1 cellular context compared by ENCODE assay signal in genomic region chr4:183396187-183396738, GRCh38.
TF ChIP-seq lines count a peak whose summit lies in the region.

No MANE protein-coding gene starts in this region.

TF ChIP-seq in K562, 482 proteins besides CTCF, POLR2A, EP300 and RAD21 (continued from another document):
- TF ChIP-seq ATF6 (CRISPR knock-in tag; IDR thresholded peaks at IDR 0.05) = no peak
- no peak for TF ChIP-seq RFX1 (IDR thresholded peaks at IDR 0.05)
- TF ChIP-seq POLR3A (IDR thresholded peaks at IDR 0.05; ENCODE audit: borderline replicate concordance, extremely low read depth, insufficient read depth, insufficient read length) = no peak
- TF ChIP-seq HEY1 (CRISPR knock-in tag; IDR thresholded peaks at IDR 0.05; ENCODE audit: borderline replicate concordance) = no peak
- TF ChIP-seq YY1 (IDR thresholded peaks at IDR 0.05; ENCODE audit: borderline replicate concordance in 1 of 3, control insufficient read depth in 1 of 3, extremely low read depth in 1 of 3, insufficient read depth in 3 of 3, insufficient read length in 1 of 3, insufficient replicate concordance in 2 of 3, low read depth in 1 of 3, low read length in 2 of 3) = no peak
- no peak for TF ChIP-seq ZNF583 (CRISPR knock-in tag; IDR thresholded peaks at IDR 0.05)
- no peak for TF ChIP-seq IRF1 (CRISPR knock-in tag; IDR thresholded peaks at IDR 0.05; ENCODE audit: borderline replicate concordance)
- TF ChIP-seq HDAC3 (IDR thresholded peaks at IDR 0.05; ENCODE audit: borderline replicate concordance, partially characterized antibody) = no peak
- peak; percentile 74 to 94 for TF ChIP-seq ETV6 (IDR thresholded peaks at IDR 0.05; ENCODE audit: borderline replicate concordance in 1 of 2, low read depth in 2 of 2, low read length in 1 of 2)
- no peak for TF ChIP-seq ETV6 (CRISPR knock-in tag; IDR thresholded peaks at IDR 0.05; ENCODE audit: borderline replicate concordance)
- peak; percentile 40; the same call in 1 of the 2 replicates for TF ChIP-seq FOSL1 (tag; conservative IDR thresholded peaks at IDR 0.05)
- TF ChIP-seq ZNF561 (CRISPR knock-in tag; conservative IDR thresholded peaks at IDR 0.05) = no peak
- no peak for TF ChIP-seq POLR3G (IDR thresholded peaks at IDR 0.05; ENCODE audit: extremely low read depth, insufficient read length, insufficient replicate concordance)
- no peak for TF ChIP-seq SOX6 (IDR thresholded peaks at IDR 0.05)
- 0 out of 2 replicates have a peak, but pooled peaks have one; percentile 3 for TF ChIP-seq JUND (IDR thresholded peaks at IDR 0.05; ENCODE audit: borderline replicate concordance, low read depth, low read length)
- 0 out of 3 replicates have a peak, but pooled peaks have one; percentile 21 for TF ChIP-seq JUND (tag; IDR thresholded peaks at IDR 0.05; ENCODE audit: borderline replicate concordance, low read depth, low read length)
